ENCODE assay signal across 29 cellular contexts in genomic region chr1:178389441-178389840, GRCh38.
DNase-seq lines count a peak whose midpoint lies in the region; ATAC-seq, FAIRE-seq and TF ChIP-seq lines count a peak whose summit lies in the region.
"Had no signal": no experiment of that assay in that cellular context is flagged by ENCODE, and none has a peak within 500 bp of the region (broad histone marks: within the 10 kb centered on the region; RNA-seq: fewer than 3 reads in every experiment).

No MANE protein-coding gene starts in this region.

- H3K4me3 ChIP-seq in A549 (no peak overlapping the region), PC-3 (ENCODE audit: low read length) (no peak overlapping the region), dorsolateral prefrontal cortex (peak overlapping the region in 46 of 59 donors; percentile 8 to 57 (median 36)), hepatocyte (no peak overlapping the region), uterus (no peak overlapping the region)
- H3K4me3 ChIP-seq: colonic mucosa, thoracic aorta had no signal

- no peaks in the 10 kb centered on the region for H4K20me1 ChIP-seq in PC-3 (ENCODE audit: low read length)
- no peaks in the 10 kb centered on the region for H4K20me1 ChIP-seq in hepatocyte (ENCODE audit: insufficient read depth, poor library complexity, severe bottlenecking)

- intact Hi-C loops in PC-3 (cut with micrococcal nuclease) (no loop called here), dorsolateral prefrontal cortex (cut with DNase I) (no loop called here), posterior vena cava (cut with DNase I) (no loop called here), uterus (cut with DNase I; ENCODE audit: low total_unique reads) (no loop called here)

- H3F3A ChIP-seq in PC-3 (ENCODE audit: low read length, unreplicated experiment): no peaks in the 10 kb centered on the region

- H3K9me3 ChIP-seq in A549: no peaks in the 10 kb centered on the region
- no peaks in the 10 kb centered on the region for H3K9me3 ChIP-seq in PC-3 (ENCODE audit: low read length)
- H3K9me3 ChIP-seq in hepatocyte (ENCODE audit: low read depth): no peaks in the 10 kb centered on the region
- no peaks in the 10 kb centered on the region for H3K9me3 ChIP-seq in uterus
- H3K9me3 ChIP-seq: colonic mucosa, gastrocnemius medialis, thoracic aorta had no signal

- H3K79me2 ChIP-seq in PC-3 (ENCODE audit: low read length) (no peaks in the 10 kb centered on the region), hepatocyte (no peaks in the 10 kb centered on the region)

- TF ChIP-seq EP300 in A549 (IDR thresholded peaks at IDR 0.05): no peak

- BruUV-seq in PC-3 (replicated peaks; lab: Mats Ljungman, UMichigan): no TSS peak

- TF ChIP-seq RAD21 in A549 (conservative IDR thresholded peaks at IDR 0.05 in 1 of 2, IDR thresholded peaks at IDR 0.05 in 1 of 2): no peak

- H3K27me3 ChIP-seq in PC-3 (ENCODE audit: low read length) (no peaks in the 10 kb centered on the region), dorsolateral prefrontal cortex (no peaks in the 10 kb centered on the region), hepatocyte (no peaks in the 10 kb centered on the region), uterus (no peaks in the 10 kb centered on the region)
- H3K27me3 ChIP-seq: colonic mucosa, gastrocnemius medialis had no signal

- no peak for DNase-seq in A549 (ENCODE audit: low read depth in 1 of 2, low spot score in 1 of 2)
- DNase-seq in PC-3: no peak
- DNase-seq in dorsolateral prefrontal cortex: no peak
- DNase-seq in hepatocyte (ENCODE audit: low spot score): no peak
- no peak for DNase-seq in posterior vena cava (ENCODE audit: low spot score)
- DNase-seq in uterus: no peak
- DNase-seq: activated CD4-positive, alpha-beta memory T cell treated with anti-CD3 and anti-CD28 coated beads for 36 hours; activated CD4-positive, CD25-positive, alpha-beta regulatory T cell treated with anti-CD3 and anti-CD28 coated beads, Interleukin-2, amount 50 U/mL, for 72 hours; activated CD8-positive, alpha-beta memory T cell treated with anti-CD3 and anti-CD28 coated beads, Interleukin-2, amount 50 U/mL, for 48 hours; activated naive CD4-positive, alpha-beta T cell treated with anti-CD3 and anti-CD28 coated beads, Interleukin-2, amount 10 ng/mL, durations not matched to agents 7 days and 5 days; amniotic stem cell; colonic mucosa; DMS79 treated with DMSO at 0.1 percent for 48 hours; effector memory CD8-positive, alpha-beta T cell; erythroblast; gastrocnemius medialis; Karpas-422; NCI-H1417 treated with DMSO at 0.1 percent for 48 hours; NCI-H2081; NCI-H526; right cardiac atrium; stimulated activated naive CD8-positive, alpha-beta T cell treated with anti-CD3 and anti-CD28 coated beads, Interleukin-15, amount 100 ng/mL, for 72 hours; T-helper 2 cell had no signal

- CTCF ChIA-PET in A549 (lab: Yijun Ruan, JAX): interaction anchor here (0.6 to 1.7 kb wide), 4 partner anchors 39 to 113 kb away, joined by 3 to 4 read pairs (median 3); no protein-coding TSS in a partner anchor
- CTCF ChIA-PET in PC-3 (lab: Charles Lee): no interaction called here

- H3K4me2 ChIP-seq in A549: peak overlapping the region; percentile 48
- H3K4me2 ChIP-seq in PC-3 (ENCODE audit: low read length): no peak overlapping the region
- H3K4me2 ChIP-seq in hepatocyte: peak overlapping the region; percentile 60

- H3K36me3 ChIP-seq in PC-3 (ENCODE audit: low read depth, low read length) (no peaks in the 10 kb centered on the region), hepatocyte (replicated peaks; ENCODE audit: insufficient read depth, low read depth) (no peaks in the 10 kb centered on the region), uterus (no peaks in the 10 kb centered on the region)
- H3K36me3 ChIP-seq: colonic mucosa, gastrocnemius medialis, thoracic aorta had no signal

- H3K27ac ChIP-seq in A549 (no peak overlapping the region), PC-3 (ENCODE audit: low read length) (no peak overlapping the region), dorsolateral prefrontal cortex (peak overlapping the region in 16 of 59 donors; percentile 3 to 64 (median 36)), hepatocyte (no peak overlapping the region), uterus (no peak overlapping the region)
- H3K27ac ChIP-seq: colonic mucosa, gastrocnemius medialis, HL-60, thoracic aorta had no signal

- TF ChIP-seq POLR2A in A549 (IDR thresholded peaks at IDR 0.05; ENCODE audit: low read length) (no peak), uterus (IDR thresholded peaks at IDR 0.05) (no peak)

- no peak for FAIRE-seq in A549 (lab: Jason Lieb, UNC)
- FAIRE-seq: GM19239 had no signal

- ATAC-seq in A549: peak in 1 of 2 experiments; percentile 56; a peak in 2 of 6 replicates
- ATAC-seq in PC-3: 0 out of 2 replicates have a peak, but pooled peaks have one; percentile 27
- ATAC-seq in activated CD4-positive, CD25-positive, alpha-beta regulatory T cell treated with anti-CD3 and anti-CD28 coated beads, Interleukin-2, amount 50 U/mL, for 24 hours: no peak
- no peak for ATAC-seq in GM21367 (IDR thresholded peaks at IDR 0.05; ENCODE audit: unreplicated experiment)
- ATAC-seq: activated T-helper 17 cell treated with anti-CD3 and anti-CD28 coated beads, Interleukin-2, amount 50 U/mL, for 72 hours; effector memory CD8-positive, alpha-beta T cell; gastrocnemius medialis; right cardiac atrium; stimulated activated naive CD8-positive, alpha-beta T cell treated with anti-CD3 and anti-CD28 coated beads, Interleukin-15, amount 100 ng/mL, for 72 hours had no signal

- peaks cover 20% of the 10 kb centered on the region for H3K4me1 ChIP-seq in A549
- no peaks in the 10 kb centered on the region for H3K4me1 ChIP-seq in PC-3 (ENCODE audit: insufficient read depth, low read length)
- peaks cover 17% of the 10 kb centered on the region for H3K4me1 ChIP-seq in hepatocyte (ENCODE audit: insufficient read depth)
- no peaks in the 10 kb centered on the region for H3K4me1 ChIP-seq in uterus
- H3K4me1 ChIP-seq: colonic mucosa had no signal

- H3K9ac ChIP-seq in PC-3 (ENCODE audit: low read length): no peak overlapping the region

- H2AFZ ChIP-seq in PC-3 (ENCODE audit: low read length): no peak overlapping the region
- H2AFZ ChIP-seq in hepatocyte: no peak overlapping the region

- POLR2A ChIA-PET in A549 (lab: Yijun Ruan, JAX): no interaction called here
- POLR2A ChIA-PET in PC-3 (lab: Charles Lee; ENCODE audit: unreplicated experiment): no interaction called here

- TF ChIP-seq CTCF in A549 (IDR thresholded peaks at IDR 0.05): no peak
- TF ChIP-seq CTCF in PC-3 (conservative IDR thresholded peaks at IDR 0.05; ENCODE audit: low read depth, low read length): no peak
- TF ChIP-seq CTCF in dorsolateral prefrontal cortex (IDR thresholded peaks at IDR 0.05 in 54 of 56, conservative IDR thresholded peaks at IDR 0.05 in 2 of 56; ENCODE audit: low read depth in 1 of 56, partially characterized antibody in 56 of 56): no peak
- TF ChIP-seq CTCF in hepatocyte (IDR thresholded peaks at IDR 0.05; ENCODE audit: poor library complexity): no peak
- TF ChIP-seq CTCF in uterus (IDR thresholded peaks at IDR 0.05): no peak

- no peaks in the 10 kb centered on the region for H3K9me2 ChIP-seq in PC-3 (replicated peaks; ENCODE audit: low read length)
- no peaks in the 10 kb centered on the region for H3K9me2 ChIP-seq in hepatocyte (replicated peaks; ENCODE audit: insufficient read depth)

TF ChIP-seq in A549, 52 proteins besides CTCF, POLR2A, EP300 and RAD21:
- no peak for TF ChIP-seq ESRRA (IDR thresholded peaks at IDR 0.05; ENCODE audit: borderline replicate concordance, low read length)
- no peak for TF ChIP-seq KDM1A (IDR thresholded peaks at IDR 0.05; ENCODE audit: low read depth)
- no peak for TF ChIP-seq RFX5 (IDR thresholded peaks at IDR 0.05)
- TF ChIP-seq, protein P1, sequence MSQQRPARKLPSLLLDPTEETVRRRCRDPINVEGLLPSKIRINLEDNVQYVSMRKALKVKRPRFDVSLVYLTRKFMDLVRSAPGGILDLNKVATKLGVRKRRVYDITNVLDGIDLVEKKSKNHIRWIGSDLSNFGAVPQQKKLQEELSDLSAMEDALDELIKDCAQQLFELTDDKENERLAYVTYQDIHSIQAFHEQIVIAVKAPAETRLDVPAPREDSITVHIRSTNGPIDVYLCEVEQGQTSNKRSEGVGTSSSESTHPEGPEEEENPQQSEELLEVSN (IDR thresholded peaks at IDR 0.05; ENCODE audit: borderline replicate concordance, low read depth): no peak
- no peak for TF ChIP-seq HOXA7 (CRISPR knock-in tag; IDR thresholded peaks at IDR 0.05)
- no peak for TF ChIP-seq ZFP36 (IDR thresholded peaks at IDR 0.05; ENCODE audit: borderline replicate concordance, partially characterized antibody)
- TF ChIP-seq CHD4 (IDR thresholded peaks at IDR 0.05; ENCODE audit: borderline replicate concordance): no peak
- TF ChIP-seq FOSL2 (IDR thresholded peaks at IDR 0.05): no peak
- no peak for TF ChIP-seq FOSL2 (CRISPR knock-in tag; IDR thresholded peaks at IDR 0.05)
- TF ChIP-seq, protein P2, sequence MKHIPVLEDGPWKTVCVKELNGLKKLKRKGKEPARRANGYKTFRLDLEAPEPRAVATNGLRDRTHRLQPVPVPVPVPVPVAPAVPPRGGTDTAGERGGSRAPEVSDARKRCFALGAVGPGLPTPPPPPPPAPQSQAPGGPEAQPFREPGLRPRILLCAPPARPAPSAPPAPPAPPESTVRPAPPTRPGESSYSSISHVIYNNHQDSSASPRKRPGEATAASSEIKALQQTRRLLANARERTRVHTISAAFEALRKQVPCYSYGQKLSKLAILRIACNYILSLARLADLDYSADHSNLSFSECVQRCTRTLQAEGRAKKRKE (CRISPR knock-in tag; IDR thresholded peaks at IDR 0.05; ENCODE audit: low read depth): no peak
- TF ChIP-seq JUNB (IDR thresholded peaks at IDR 0.05): no peak
- TF ChIP-seq RCOR1 (IDR thresholded peaks at IDR 0.05; ENCODE audit: low read depth, low read length): no peak
- no peak for TF ChIP-seq CBX8 (IDR thresholded peaks at IDR 0.05)
- no peak for TF ChIP-seq ZC3H11A (IDR thresholded peaks at IDR 0.05)
- no peak for TF ChIP-seq ZSCAN20 (CRISPR knock-in tag; IDR thresholded peaks at IDR 0.05)

Comparison
In these comparisons a context has a peak if more than half of its experiments do, and no peak if none do; other contexts are left out.
1. H3K4me3 ChIP-seq: peak in dorsolateral prefrontal cortex (46 of 59); none in A549 (single experiment), PC-3 (single experiment), hepatocyte (single experiment) and uterus (0 of 2).